Comparison of ENCODE assay signal across 16 cellular contexts in the genomic region with DNA sequence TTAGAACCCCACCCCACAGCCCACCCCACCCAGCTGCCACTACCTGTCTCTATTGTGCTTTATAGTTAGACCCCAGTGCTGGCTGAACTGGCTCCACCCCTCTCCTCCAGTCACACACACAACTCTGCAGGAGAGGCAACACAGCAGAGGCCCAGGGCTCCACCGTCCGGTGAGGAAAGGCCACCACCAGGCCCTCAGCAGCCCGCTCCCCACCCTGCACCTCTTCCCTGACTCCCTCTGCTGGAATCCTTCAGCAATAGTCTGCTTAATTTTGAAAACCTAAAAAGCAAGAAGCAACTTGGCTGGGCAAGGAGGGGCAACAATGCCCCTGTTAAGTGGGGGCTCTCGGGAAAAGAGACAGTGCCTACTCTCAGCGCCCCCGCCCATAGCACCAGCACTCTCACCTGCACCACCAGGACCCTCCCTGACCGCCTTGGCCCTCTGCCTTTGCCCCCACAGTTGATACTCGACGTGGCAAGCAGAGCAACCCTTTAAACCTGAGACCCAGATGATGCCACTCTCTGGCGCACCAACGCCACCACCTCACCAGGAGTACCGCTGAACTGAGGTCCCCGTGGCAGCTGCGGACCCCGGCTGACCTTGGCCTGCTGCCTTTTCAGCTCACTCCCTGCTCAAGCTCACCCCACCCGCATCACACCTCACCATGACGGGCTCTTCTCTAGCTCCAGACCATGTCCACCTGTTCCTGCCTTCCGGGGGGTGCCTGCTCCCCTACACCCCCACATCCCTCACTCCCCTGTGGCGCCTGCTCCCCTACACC. TPM values are rescaled to one million over a fixed set of nuclear protein-coding genes. Genes with fewer than 3 reads are reported as not detected.
DNase-seq lines count a peak whose midpoint lies in the region; ATAC-seq and TF ChIP-seq lines count a peak whose summit lies in the region.
"Had no signal": no experiment of that assay in that cellular context is flagged by ENCODE, and none has a peak within 500 bp of the region (broad histone marks: within the 10 kb centered on the region; RNA-seq: fewer than 3 reads in every experiment).

No MANE protein-coding gene starts in this region.

- peaks cover 14 to 26% (median 17%) of the 10 kb centered on the region in 7 donors for H3K9me3 Mint-ChIP-seq in CD14-positive monocyte
- H3K9me3 Mint-ChIP-seq: activated naive CD4-positive, alpha-beta T cell treated with anti-CD3 and anti-CD28 coated beads, Interleukin-2, amount 50 U/mL, for 24 hours had no signal

- no peaks in the 10 kb centered on the region for H3K9me3 ChIP-seq in hepatocyte (ENCODE audit: low read depth)
- H3K9me3 ChIP-seq: MG63, SJSA1 had no signal

- no peak overlapping the region for H3K4me2 ChIP-seq in hepatocyte

- H3K36me3 Mint-ChIP-seq in CD14-positive monocyte: peaks cover 70 to 75% of the 10 kb centered on the region in 2 donors

- no peaks in the 10 kb centered on the region for H3K79me2 ChIP-seq in hepatocyte

- H3K27ac Mint-ChIP-seq in CD14-positive monocyte: peak overlapping the region; percentile 92 to 98 (median 97)
- H3K27ac Mint-ChIP-seq: activated naive CD4-positive, alpha-beta T cell treated with anti-CD3 and anti-CD28 coated beads, Interleukin-2, amount 50 U/mL, for 24 hours had no signal

- no peaks in the 10 kb centered on the region for H3K27me3 ChIP-seq in hepatocyte
- H3K27me3 ChIP-seq: MG63, SJSA1 had no signal

- H3K36me3 ChIP-seq in hepatocyte (replicated peaks; ENCODE audit: insufficient read depth, low read depth): no peaks in the 10 kb centered on the region

- H2AFZ ChIP-seq in hepatocyte: no peak overlapping the region

- H3K27ac ChIP-seq in coronary artery (no peak overlapping the region), hepatocyte (no peak overlapping the region)
- H3K27ac ChIP-seq: epithelial cell of prostate, SJSA1 had no signal

- H3K4me3 Mint-ChIP-seq in CD14-positive monocyte: no peak overlapping the region
- H3K4me3 Mint-ChIP-seq: activated naive CD4-positive, alpha-beta T cell treated with anti-CD3 and anti-CD28 coated beads, Interleukin-2, amount 50 U/mL, for 24 hours; CD4-positive, CD25-positive, alpha-beta regulatory T cell had no signal

- no peaks in the 10 kb centered on the region for H3K9me2 ChIP-seq in hepatocyte (replicated peaks; ENCODE audit: insufficient read depth)

- no peak overlapping the region for H3K4me3 ChIP-seq in coronary artery
- H3K4me3 ChIP-seq in hepatocyte: no peak overlapping the region
- H3K4me3 ChIP-seq: MG63, SJSA1 had no signal

- WGBS in hepatocyte (ENCODE audit: low lambda C conversion rate, missing lambda C conversion rate): 78% methylated on average over 15 of the region's 19 CpGs

- H4K20me1 ChIP-seq in hepatocyte (ENCODE audit: insufficient read depth, poor library complexity, severe bottlenecking): no peaks in the 10 kb centered on the region

- intact Hi-C loops in CD14-positive monocyte (cut with micrococcal nuclease): loop anchor here in 1 of 2 donors (2.0 kb wide), 1 partner anchor 37 kb away; no protein-coding TSS in a partner anchor

- DNase-seq in CD14-positive monocyte (ENCODE audit: low spot score) (no peak), coronary artery (ENCODE audit: low spot score) (peak; percentile 41), hepatocyte (ENCODE audit: low spot score) (peak; percentile 72), pons (ENCODE audit: low spot score) (peak; percentile 86), D341Med (ENCODE audit: low spot score) (no peak), mesenteric fat pad (ENCODE audit: low spot score) (no peak), omental fat pad (ENCODE audit: low spot score) (no peak)
- DNase-seq: activated CD4-positive, alpha-beta T cell treated with anti-CD3 and anti-CD28 coated beads, Interleukin-2, amount 50 U/mL, for 48 hours; CD4-positive, CD25-positive, alpha-beta regulatory T cell; MG63; NCI-H524 had no signal

- H3K27me3 Mint-ChIP-seq in CD14-positive monocyte (ENCODE audit: low read depth in 3 of 3): peaks cover 0 to 1% (median 0%) of the 10 kb centered on the region in 3 donors
- H3K27me3 Mint-ChIP-seq: activated naive CD4-positive, alpha-beta T cell treated with anti-CD3 and anti-CD28 coated beads, Interleukin-2, amount 50 U/mL, for 24 hours; CD4-positive, CD25-positive, alpha-beta regulatory T cell had no signal

- no peaks in the 10 kb centered on the region for H3K4me1 ChIP-seq in hepatocyte (ENCODE audit: insufficient read depth)
- H3K4me1 ChIP-seq: SJSA1 had no signal

- no peak for ATAC-seq in omental fat pad (ENCODE audit: low FRiP score)
- no peak for ATAC-seq in HG02970 (IDR thresholded peaks at IDR 0.05; ENCODE audit: low FRiP score, unreplicated experiment)

- peak; percentile 27 for TF ChIP-seq CTCF in CD14-positive monocyte (IDR thresholded peaks at IDR 0.05)
- TF ChIP-seq CTCF in coronary artery (IDR thresholded peaks at IDR 0.05): no peak
- TF ChIP-seq CTCF in hepatocyte (IDR thresholded peaks at IDR 0.05; ENCODE audit: poor library complexity): peak; percentile 52
- TF ChIP-seq CTCF in omental fat pad (IDR thresholded peaks at IDR 0.05): no peak

- H3K4me1 Mint-ChIP-seq in CD14-positive monocyte: peaks cover 43% of the 10 kb centered on the region

RNA-seq across cellular contexts. Expression of gene NDUFA10, which starts 45.7 kb away (rescaled TPM):
- polyA plus RNA-seq in CD14-positive monocyte (100 to 1,000 TPM; 111 to 118 TPM), hepatocyte (142 and 165 TPM in 2 replicates)
- total RNA-seq in hepatocyte (96.5 and 107 TPM in 2 replicates), mesenteric fat pad (96.8 TPM), omental fat pad (100 to 1,000 TPM in 2 of 4 donors, 10 to 100 TPM in 2; 79.1 to 141 (median 104) TPM)

RNA-seq across cellular contexts. Expression of gene OR6B2, which starts 50.8 kb away (rescaled TPM):
- polyA plus RNA-seq in CD14-positive monocyte (not detected), hepatocyte (not detected in 2 replicates)
- total RNA-seq in hepatocyte (not detected in 2 replicates), mesenteric fat pad (not detected), omental fat pad (not detected)
- total RNA-seq: CD4-positive, CD25-positive, alpha-beta regulatory T cell; SJSA1; skeletal muscle tissue had no signal
- polyA plus RNA-seq: CD4-positive, CD25-positive, alpha-beta regulatory T cell had no signal

Comparison
In these comparisons a context has a peak if more than half of its experiments do, and no peak if none do; other contexts are left out.
1. DNase-seq: peak in coronary artery (single experiment), hepatocyte (single experiment) and pons (single experiment); none in CD14-positive monocyte (single experiment), D341Med (single experiment), mesenteric fat pad (single experiment) and omental fat pad (single experiment).
2. CTCF ChIP-seq: peak in CD14-positive monocyte (single experiment) and hepatocyte (single experiment); none in coronary artery (single experiment) and omental fat pad (0 of 3).